13 cellular contexts compared by ENCODE assay signal in the genomic region with DNA sequence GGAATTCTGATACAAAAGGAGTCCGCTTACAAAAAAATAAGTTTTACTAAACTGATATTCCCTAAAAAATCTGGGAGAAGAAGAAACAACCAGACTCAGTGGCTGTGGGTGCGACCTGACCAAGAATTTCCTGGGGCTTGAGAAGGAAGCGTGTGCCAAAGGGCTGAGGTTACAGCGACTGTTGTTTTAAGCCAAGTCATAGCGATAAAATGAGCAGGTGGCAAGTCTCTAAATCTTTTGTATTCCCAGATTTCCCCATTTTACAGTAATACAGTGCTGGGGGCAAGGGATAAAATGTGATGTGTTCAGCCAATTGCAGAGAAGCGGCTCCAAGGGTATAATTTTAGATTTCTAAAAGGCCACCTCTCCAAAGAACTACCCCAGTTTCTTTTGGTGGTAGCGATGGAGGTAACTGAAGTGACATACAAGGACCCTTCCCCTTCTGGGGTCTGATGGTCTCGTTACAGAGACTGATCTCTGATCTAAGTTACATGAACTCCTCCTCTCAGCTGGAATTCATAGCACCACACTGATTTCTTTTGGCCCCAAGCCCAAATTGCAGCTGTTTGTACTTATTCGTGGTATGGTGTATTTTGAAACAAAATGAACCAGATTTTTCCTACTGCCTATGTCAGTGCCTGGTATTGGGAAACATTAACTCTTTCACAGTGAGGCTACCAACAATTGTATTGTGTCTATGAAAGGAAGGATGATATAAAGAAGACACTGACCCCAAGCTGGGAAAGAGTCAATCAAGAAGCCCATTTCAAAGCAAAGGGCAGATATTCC.
DNase-seq lines count a peak whose midpoint lies in the region.
"Had no signal": no experiment of that assay in that cellular context is flagged by ENCODE, and none has a peak within 500 bp of the region (broad histone marks: within the 10 kb centered on the region; RNA-seq: fewer than 3 reads in every experiment).

No MANE protein-coding gene starts in this region.

- H3K27ac ChIP-seq in SK-N-MC: peak overlapping the region; percentile 98

- H3K9ac ChIP-seq in SK-N-MC (ENCODE audit: insufficient read length): no peak overlapping the region

- H3K36me3 ChIP-seq in SK-N-MC (ENCODE audit: insufficient read depth, low read length): no peaks in the 10 kb centered on the region

- no peaks in the 10 kb centered on the region for H3K9me3 ChIP-seq in SK-N-MC (ENCODE audit: low read depth, low read length)

- H3K4me3 ChIP-seq in SK-N-MC: peak overlapping the region; percentile 14; the same call in 1 of the 2 replicates
- no peak overlapping the region for H3K4me3 ChIP-seq in skeletal muscle cell (ENCODE audit: low read depth, low read length)

- peak; percentile 32 for DNase-seq in AG08396 (ENCODE audit: low spot score)
- DNase-seq in SK-N-MC (ENCODE audit: low read depth, low spot score): peak; percentile 72
- DNase-seq in fibroblast of the conjunctiva (ENCODE audit: low read depth): peak; percentile 88
- peak; percentile 75 for DNase-seq in skeletal muscle cell (ENCODE audit: low read depth)
- DNase-seq in NCI-H2196 (lab: John Stamatoyannopoulos, UW; ENCODE audit: unreplicated experiment): no peak
- no peak for DNase-seq in NCI-H2029 treated with DMSO at 0.1 percent for 48 hours (lab: John Stamatoyannopoulos, UW)
- DNase-seq in NCI-H526 (lab: John Stamatoyannopoulos, UW): no peak
- DNase-seq in stimulated activated CD4-positive, alpha-beta T cell treated with anti-CD3 and anti-CD28 coated beads, Interleukin-1b, Interleukin-23, amount 100 ng/mL, for 48 hours: no peak
- DNase-seq: activated CD8-positive, alpha-beta memory T cell treated with anti-CD3 and anti-CD28 coated beads, Interleukin-2, amount 50 U/mL, for 48 hours; CD4-positive, CD25-positive, alpha-beta regulatory T cell; NCI-H1105 treated with DMSO at 0.1 percent for 48 hours; stimulated activated CD4-positive, alpha-beta T cell treated with anti-CD3 and anti-CD28 coated beads, Interleukin-12 subunit alpha, Interleukin-12 subunit beta, amount 100 ng/mL, for 4 hours; T1000 had no signal

Comparison
In these comparisons a context has a peak if more than half of its experiments do, and no peak if none do; other contexts are left out.
1. DNase-seq: peak in AG08396 (single experiment), SK-N-MC (single experiment), fibroblast of the conjunctiva (single experiment) and skeletal muscle cell (single experiment); none in NCI-H2196 (single experiment), NCI-H2029 treated with DMSO at 0.1 percent for 48 hours (single experiment), NCI-H526 (0 of 2) and stimulated activated CD4-positive, alpha-beta T cell treated with anti-CD3 and anti-CD28 coated beads, Interleukin-1b, Interleukin-23, amount 100 ng/mL, for 48 hours (single experiment).